In genomic region chr6:167686204-167686893, GRCh38 we compare ENCODE assay signal across 24 cellular contexts.
"Had no signal": no experiment of that assay in that cellular context is flagged by ENCODE, and none has a peak within 500 bp of the region (broad histone marks: within the 10 kb centered on the region; RNA-seq: fewer than 3 reads in every experiment).

No MANE protein-coding gene starts in this region.

- ATAC-seq: left ventricle myocardium superior; lower lobe of right lung; right cardiac atrium; stimulated activated memory B cell treated with anti-CD40 and anti-IgM and Interleukin-4, amounts not matched to agents 10 μg/mL and 1 μg/mL and 100 μg/mL, for 72 hours; stimulated activated naive CD8-positive, alpha-beta T cell treated with anti-CD3 and anti-CD28 coated beads, Interleukin-15, Interleukin-2, amounts not matched to agents 100 U/mL and 50 U/mL, for 24 hours had no signal

- H3K4me1 ChIP-seq: prostate gland, vagina had no signal

- H3K27ac ChIP-seq: coronary artery, lower lobe of right lung, neutrophil, prostate gland, skin epidermis, spleen, tibial artery, vagina had no signal

- H3K27me3 ChIP-seq: pancreas, testis, upper lobe of left lung, vagina had no signal

- FAIRE-seq: keratinocyte, pancreas had no signal

- H3K4me3 Mint-ChIP-seq: natural killer cell; stimulated activated memory B cell treated with anti-CD40 and anti-IgM and Interleukin-4, amounts not matched to agents 10 μg/mL and 1 μg/mL and 100 μg/mL, for 72 hours had no signal

- H3K4me3 ChIP-seq: coronary artery, esophagus squamous epithelium, lower lobe of right lung, pancreas, prostate gland, skin epidermis, spleen, testis, tibial artery, upper lobe of left lung, vagina had no signal

- H3K4me1 Mint-ChIP-seq: natural killer cell had no signal

- H3K27ac Mint-ChIP-seq: natural killer cell; stimulated activated memory B cell treated with anti-CD40 and anti-IgM and Interleukin-4, amounts not matched to agents 10 μg/mL and 1 μg/mL and 100 μg/mL, for 72 hours had no signal

- H3K9me3 ChIP-seq: esophagus squamous epithelium, lower lobe of right lung, neutrophil, pancreas, prostate gland, spleen, testis, tibial artery, upper lobe of left lung, vagina had no signal

- H3K36me3 ChIP-seq: esophagus squamous epithelium, lower lobe of right lung, neutrophil, pancreas, prostate gland, spleen, tibial artery, upper lobe of left lung, vagina had no signal

- DNase-seq: effector memory CD4-positive, alpha-beta T cell; erythroblast; esophagus squamous epithelium; foreskin melanocyte; head of caudate nucleus; left ventricle myocardium superior; lower lobe of right lung; natural killer cell; right cardiac atrium; stimulated activated CD4-positive, alpha-beta T cell treated with anti-CD3 and anti-CD28 coated beads, Interleukin-4, amount 100 ng/mL, for 4 hours; stimulated activated naive CD8-positive, alpha-beta T cell treated with anti-CD3 and anti-CD28 coated beads, Interleukin-15, Interleukin-2, amounts not matched to agents 100 U/mL and 50 U/mL, for 24 hours; substantia nigra; testis; tibial artery; upper lobe of left lung had no signal

- H3K36me3 Mint-ChIP-seq: natural killer cell; stimulated activated memory B cell treated with anti-CD40 and anti-IgM and Interleukin-4, amounts not matched to agents 10 μg/mL and 1 μg/mL and 100 μg/mL, for 72 hours had no signal
